ENCODE assay signal across 16 cellular contexts in the genomic region with DNA sequence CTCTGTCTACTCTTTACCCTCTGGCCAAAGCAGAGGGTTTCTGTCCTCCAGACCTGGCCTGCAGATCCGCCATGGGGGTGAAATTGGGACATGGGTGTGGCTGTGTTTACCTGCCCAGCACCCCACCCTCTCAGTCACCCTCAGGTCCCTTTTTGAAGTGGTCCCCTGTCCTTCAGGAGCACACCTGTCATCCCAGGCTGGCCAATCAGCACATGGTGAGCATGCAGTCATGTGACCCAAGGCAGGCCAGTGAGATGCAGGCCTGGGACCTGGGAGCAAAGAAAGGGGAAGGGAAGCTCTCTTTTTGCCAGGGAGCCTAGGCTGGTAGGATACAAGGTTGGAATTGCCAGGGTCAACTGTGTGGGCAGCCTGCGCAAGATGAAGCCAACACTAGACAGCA. TPM values are rescaled to one million over a fixed set of nuclear protein-coding genes. Genes with fewer than 3 reads are reported as not detected.
DNase-seq lines count a peak whose midpoint lies in the region; ATAC-seq, FAIRE-seq and TF ChIP-seq lines count a peak whose summit lies in the region.
"Had no signal": no experiment of that assay in that cellular context is flagged by ENCODE, and none has a peak within 500 bp of the region (broad histone marks: within the 10 kb centered on the region; RNA-seq: fewer than 3 reads in every experiment).

No MANE protein-coding gene starts in this region.

- H3K27me3 Mint-ChIP-seq in immature natural killer cell (ENCODE audit: low read depth in 3 of 3), result peaks cover 3 to 8% (median 5%) of the 10 kb centered on the region in 3 donors

- no peaks in the 10 kb centered on the region for H3K36me3 Mint-ChIP-seq in immature natural killer cell

- no peak overlapping the region for H3K27ac ChIP-seq in A549
- H3K27ac ChIP-seq in RWPE1, result 0 out of 2 replicates have a peak overlapping the region, but pooled peaks have one; percentile 2
- no peak overlapping the region for H3K27ac ChIP-seq in effector memory CD4-positive, alpha-beta T cell (ENCODE audit: insufficient read depth, low read length, poor library complexity, severe bottlenecking)
- H3K27ac ChIP-seq: C4-2B, GM23248 had no signal

- H3K4me1 Mint-ChIP-seq in immature natural killer cell, result peaks cover 24 to 31% of the 10 kb centered on the region in 2 donors

- DNase-seq in NCI-H510A treated with DMSO at 0.1 percent for 48 hours (lab: John Stamatoyannopoulos, UW) (peak; percentile 31), NCI-H510A (lab: John Stamatoyannopoulos, UW) (no peak), A549 (ENCODE audit: low read depth in 1 of 2, low spot score in 1 of 2) (no peak), RWPE1 (ENCODE audit: low spot score) (no peak), immature natural killer cell (no peak), amniotic stem cell (lab: John Stamatoyannopoulos, UW) (no peak), ureter (ENCODE audit: low spot score) (no peak)
- no peak for DNase-seq in effector memory CD4-positive, alpha-beta T cell
- DNase-seq: DND-41, GDM1, GM23248, NCI-H1048, NCI-H2227 treated with DMSO at 0.1 percent for 48 hours, NCI-H526 treated with DMSO at 0.1 percent for 48 hours, Right ventricle myocardium superior had no signal

- CTCF ChIA-PET in A549 (lab: Yijun Ruan, JAX) (no interaction called here), RWPE1 (lab: Yijun Ruan, JAX) (interaction anchor here (0.6 kb wide), 1 partner anchor 703 kb away, joined by 3 read pairs; no protein-coding TSS in a partner anchor)

- H3K9me3 Mint-ChIP-seq in immature natural killer cell, result no peaks in the 10 kb centered on the region

- H3K4me3 Mint-ChIP-seq in immature natural killer cell, result peak overlapping the region in 1 of 5 donors; percentile 9

- H3K27ac Mint-ChIP-seq in immature natural killer cell, result peak overlapping the region; percentile 52 to 90 (median 72)

- no peak for TF ChIP-seq RAD21 in A549 (conservative IDR thresholded peaks at IDR 0.05 in 1 of 2, IDR thresholded peaks at IDR 0.05 in 1 of 2)

- H3K36me3 ChIP-seq in effector memory CD4-positive, alpha-beta T cell (ENCODE audit: control insufficient read depth, insufficient read depth, low read length), result no peaks in the 10 kb centered on the region

- no peak for FAIRE-seq in A549 (lab: Jason Lieb, UNC)

- ATAC-seq in A549, result no peak

- 48% methylated on average over 2 of the region's 2 CpGs for WGBS in A549 (ENCODE audit: missing lambda C conversion rate)

- POLR2A ChIA-PET in A549 (lab: Yijun Ruan, JAX), result no interaction called here
- POLR2A ChIA-PET in RWPE1 (lab: Yijun Ruan, JAX; ENCODE audit: low non-redundant PET), result no interaction called here

- H3K4me1 ChIP-seq in A549, result peaks cover 9% of the 10 kb centered on the region; the same call in 2 of the 3 replicates
- H3K4me1 ChIP-seq in effector memory CD4-positive, alpha-beta T cell (ENCODE audit: control insufficient read depth, insufficient read depth, low read length, poor library complexity, severe bottlenecking), result peaks cover 3% of the 10 kb centered on the region

- no peak for TF ChIP-seq POLR2A in A549 (IDR thresholded peaks at IDR 0.05; ENCODE audit: low read length)

- no peak overlapping the region for H3K4me3 ChIP-seq in A549
- H3K4me3 ChIP-seq in effector memory CD4-positive, alpha-beta T cell (ENCODE audit: insufficient read depth, low read depth, low read length, poor library complexity, severe bottlenecking), result no peak overlapping the region
- H3K4me3 ChIP-seq: GM23248 had no signal

- TF ChIP-seq EP300 in A549 (IDR thresholded peaks at IDR 0.05), result no peak

- TF ChIP-seq CTCF in A549 (IDR thresholded peaks at IDR 0.05) (no peak), RWPE1 (conservative IDR thresholded peaks at IDR 0.05; ENCODE audit: low read depth) (no peak)

- H3K27me3 ChIP-seq in effector memory CD4-positive, alpha-beta T cell (replicated peaks; ENCODE audit: control insufficient read depth, insufficient read depth, low read length, poor library complexity, severe bottlenecking), result no peaks in the 10 kb centered on the region

- H3K9me3 ChIP-seq in A549, result no peaks in the 10 kb centered on the region
- H3K9me3 ChIP-seq in effector memory CD4-positive, alpha-beta T cell (ENCODE audit: control insufficient read depth, low read length), result no peaks in the 10 kb centered on the region

- H3K4me2 ChIP-seq in A549, result no peak overlapping the region

TF ChIP-seq in A549, 52 proteins besides CTCF, POLR2A, EP300 and RAD21:
- TF ChIP-seq NPAS2 (CRISPR knock-in tag; IDR thresholded peaks at IDR 0.05; ENCODE audit: borderline replicate concordance), result no peak
- TF ChIP-seq, protein P1, sequence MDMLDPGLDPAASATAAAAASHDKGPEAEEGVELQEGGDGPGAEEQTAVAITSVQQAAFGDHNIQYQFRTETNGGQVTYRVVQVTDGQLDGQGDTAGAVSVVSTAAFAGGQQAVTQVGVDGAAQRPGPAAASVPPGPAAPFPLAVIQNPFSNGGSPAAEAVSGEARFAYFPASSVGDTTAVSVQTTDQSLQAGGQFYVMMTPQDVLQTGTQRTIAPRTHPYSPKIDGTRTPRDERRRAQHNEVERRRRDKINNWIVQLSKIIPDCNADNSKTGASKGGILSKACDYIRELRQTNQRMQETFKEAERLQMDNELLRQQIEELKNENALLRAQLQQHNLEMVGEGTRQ (IDR thresholded peaks at IDR 0.05), result peak; percentile 30; the same call in 1 of the 2 replicates

RNA-seq across cellular contexts. Expression of a gene that starts 28.3 kb away (rescaled TPM):
- polyA plus RNA-seq in A549 (2011; rRNA removed) (16.8 and 25.1 TPM in 2 replicates), A549 (2017; fragmentation: RNase III; extraction: RNeasy Plus Mini Kit Qiagen cat#74134 plus additional on column Dnase treatment) (47.9 to 67.5 TPM (median 54.9 TPM) in 3 replicates), immature natural killer cell (1 to 10 TPM in 1 of 3 donors, under 1 TPM in 2; 0.15 to 1.1 (median 0.16) TPM)
- polyA plus RNA-seq in A549 (2012; cell fraction: cytosol; rRNA removed), result 51.4 and 90.0 TPM in 2 replicates
- polyA plus RNA-seq in A549 (2012; cell fraction: nucleus; rRNA removed), result 63.3 and 123 TPM in 2 replicates
- 18.1 and 21.3 TPM in 2 replicates for polyA minus RNA-seq in A549 (2011; rRNA and poly(A)+ RNA removed)
- total RNA-seq in ureter, result 16.0 TPM

Comparison
In these comparisons a context has a peak if more than half of its experiments do, and no peak if none do; other contexts are left out.
1. RNA of a gene that starts 28.3 kb away (polyA plus RNA-seq): 16.8 to 123 TPM in A549; 0.15 to 1.1 TPM in immature natural killer cell; every median in the first group is over 4 times any median in the second.